Comparison of ENCODE assay signal across 1 cellular context in genomic region chr7:138246391-138246790, GRCh38.
TF ChIP-seq lines count a peak whose summit lies in the region.

No MANE protein-coding gene starts in this region.

TF ChIP-seq in H1, 55 proteins besides CTCF, POLR2A, EP300 and RAD21:
- TF ChIP-seq YY1 (IDR thresholded peaks at IDR 0.05; ENCODE audit: low read depth, low read length) = peak; percentile 64
- TF ChIP-seq BCL11A (IDR thresholded peaks at IDR 0.05; ENCODE audit: low read depth in 2 of 2, low read length in 2 of 2) = no peak
- TF ChIP-seq SP2 (IDR thresholded peaks at IDR 0.05; ENCODE audit: low read length) = no peak
- TF ChIP-seq, protein P1, sequence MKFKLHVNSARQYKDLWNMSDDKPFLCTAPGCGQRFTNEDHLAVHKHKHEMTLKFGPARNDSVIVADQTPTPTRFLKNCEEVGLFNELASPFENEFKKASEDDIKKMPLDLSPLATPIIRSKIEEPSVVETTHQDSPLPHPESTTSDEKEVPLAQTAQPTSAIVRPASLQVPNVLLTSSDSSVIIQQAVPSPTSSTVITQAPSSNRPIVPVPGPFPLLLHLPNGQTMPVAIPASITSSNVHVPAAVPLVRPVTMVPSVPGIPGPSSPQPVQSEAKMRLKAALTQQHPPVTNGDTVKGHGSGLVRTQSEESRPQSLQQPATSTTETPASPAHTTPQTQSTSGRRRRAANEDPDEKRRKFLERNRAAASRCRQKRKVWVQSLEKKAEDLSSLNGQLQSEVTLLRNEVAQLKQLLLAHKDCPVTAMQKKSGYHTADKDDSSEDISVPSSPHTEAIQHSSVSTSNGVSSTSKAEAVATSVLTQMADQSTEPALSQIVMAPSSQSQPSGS (IDR thresholded peaks at IDR 0.05; ENCODE audit: low read length) = no peak
